ENCODE assay signal across 16 cellular contexts in the genomic region with DNA sequence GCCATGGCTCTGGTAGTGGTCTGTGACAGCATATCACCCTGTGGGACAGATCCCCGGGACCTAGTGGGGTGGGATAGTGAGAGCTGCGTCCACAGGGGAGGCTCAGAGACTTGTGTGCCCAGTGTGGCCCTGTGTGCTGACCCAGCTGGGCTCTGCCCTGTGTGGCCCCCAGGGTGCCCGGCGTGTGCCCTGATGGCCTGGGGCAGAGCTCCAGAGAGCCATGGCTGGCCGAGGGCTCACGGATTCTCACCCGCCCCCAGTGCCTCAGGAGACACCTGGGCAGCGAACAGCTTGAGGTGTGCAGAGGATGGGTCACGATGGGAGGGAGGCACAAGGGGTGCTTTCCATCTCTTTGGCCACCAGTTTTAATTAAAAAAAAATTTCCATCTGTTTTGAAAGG. TPM values are rescaled to one million over a fixed set of nuclear protein-coding genes. Genes with fewer than 3 reads are reported as not detected.
DNase-seq lines count a peak whose midpoint lies in the region; ATAC-seq and TF ChIP-seq lines count a peak whose summit lies in the region.
"Had no signal": no experiment of that assay in that cellular context is flagged by ENCODE, and none has a peak within 500 bp of the region (broad histone marks: within the 10 kb centered on the region; RNA-seq: fewer than 3 reads in every experiment).

No MANE protein-coding gene starts in this region.

- H3K27me3 Mint-ChIP-seq in HFFc6 (ENCODE audit: insufficient read depth) (peaks cover 21% of the 10 kb centered on the region), endothelial cell (ENCODE audit: unreplicated experiment) (peaks cover 3% of the 10 kb centered on the region)

- H3K4me1 Mint-ChIP-seq in HFFc6 (ENCODE audit: low read depth) (no peaks in the 10 kb centered on the region), endothelial cell (ENCODE audit: unreplicated experiment) (peaks cover 33% of the 10 kb centered on the region)

- H3K79me2 ChIP-seq in osteoblast (ENCODE audit: insufficient read depth, low read length), result peaks cover 4% of the 10 kb centered on the region

- CTCF ChIA-PET in Panc1 (lab: Charles Lee), result no interaction called here

- peaks cover 0 to 34% (median 9%) of the 10 kb centered on the region in 11 experiments; a peak in 11 of 22 replicates for H3K36me3 ChIP-seq in BLaER1 treated with 17β-estradiol and CSF1 and Interleukin-3, amounts not matched to agents 10 nM and 100 nM
- no peaks in the 10 kb centered on the region for H3K36me3 ChIP-seq in Panc1 (ENCODE audit: control insufficient read depth, insufficient read depth, low read length)
- no peaks in the 10 kb centered on the region for H3K36me3 ChIP-seq in esophagus muscularis mucosa
- no peaks in the 10 kb centered on the region for H3K36me3 ChIP-seq in osteoblast (ENCODE audit: insufficient read depth, low read length)
- H3K36me3 ChIP-seq: HAP-1 had no signal

- no peaks in the 10 kb centered on the region for H3K36me3 Mint-ChIP-seq in HFFc6 (ENCODE audit: low read depth)
- H3K36me3 Mint-ChIP-seq in endothelial cell (ENCODE audit: low read depth, unreplicated experiment), result peaks cover 6% of the 10 kb centered on the region
- H3K36me3 Mint-ChIP-seq: CD8-positive, alpha-beta T cell had no signal

- H3K9ac ChIP-seq in BLaER1 treated with 17β-estradiol and CSF1 and Interleukin-3, amounts not matched to agents 10 nM and 100 nM, result peak overlapping the region in 6 of 11 experiments; percentile 9 to 49 (median 34); a peak in 7 of 22 replicates

- TF ChIP-seq EP300 in esophagus muscularis mucosa (IDR thresholded peaks at IDR 0.05), result no peak

- BruUV-seq in Panc1 (replicated peaks; lab: Mats Ljungman, UMichigan), result no TSS peak

- TF ChIP-seq CTCF in Panc1 (IDR thresholded peaks at IDR 0.05) (no peak), esophagus muscularis mucosa (IDR thresholded peaks at IDR 0.05) (no peak), osteoblast (IDR thresholded peaks at IDR 0.05; ENCODE audit: extremely low read depth, low read depth, low read length) (no peak), HFFc6 (IDR thresholded peaks at IDR 0.05) (no peak), endothelial cell (IDR thresholded peaks at IDR 0.05; ENCODE audit: unreplicated experiment) (no peak)

- H3K4me2 ChIP-seq in BLaER1 treated with 17β-estradiol and CSF1 and Interleukin-3, amounts not matched to agents 10 nM and 100 nM, result peak overlapping the region; percentile 13 to 96 (median 89); a peak in 19 of 22 replicates
- no peak overlapping the region for H3K4me2 ChIP-seq in osteoblast (ENCODE audit: insufficient read depth, low read length)

- TF ChIP-seq POLR2A in esophagus muscularis mucosa (IDR thresholded peaks at IDR 0.05; ENCODE audit: low read depth), result no peak

- in situ Hi-C loops in Panc1 (cut with HindIII; ENCODE audit: low pct_unique_long_range_greater_than_20kb, low sequenced_read_pairs), result no loop called here

- H3K4me3 Mint-ChIP-seq in HFFc6 (no peak overlapping the region), endothelial cell (ENCODE audit: unreplicated experiment) (no peak overlapping the region)
- H3K4me3 Mint-ChIP-seq: CD8-positive, alpha-beta T cell had no signal

- no peaks in the 10 kb centered on the region for H3K9me3 Mint-ChIP-seq in HFFc6
- H3K9me3 Mint-ChIP-seq in endothelial cell (ENCODE audit: unreplicated experiment), result no peaks in the 10 kb centered on the region
- H3K9me3 Mint-ChIP-seq: CD8-positive, alpha-beta T cell had no signal

- H3K27ac Mint-ChIP-seq in HFFc6 (no peak overlapping the region), endothelial cell (ENCODE audit: unreplicated experiment) (no peak overlapping the region)
- H3K27ac Mint-ChIP-seq: CD8-positive, alpha-beta T cell had no signal

- H4K20me1 ChIP-seq in BLaER1 treated with 17β-estradiol and CSF1 and Interleukin-3, amounts not matched to agents 10 nM and 100 nM, result peaks cover 63 to 100% (median 96%) of the 10 kb centered on the region in 11 experiments; a peak in 20 of 22 replicates
- H4K20me1 ChIP-seq in osteoblast (ENCODE audit: insufficient read depth, low read length), result peaks cover 50% of the 10 kb centered on the region

- peak overlapping the region in 3 of 11 experiments; percentile 14 to 50 (median 49); a peak in 4 of 22 replicates for H3K27ac ChIP-seq in BLaER1 treated with 17β-estradiol and CSF1 and Interleukin-3, amounts not matched to agents 10 nM and 100 nM
- H3K27ac ChIP-seq in Panc1 (ENCODE audit: low read length) (peak overlapping the region; percentile 52), esophagus muscularis mucosa (replicated peaks in 1 of 4) (peak overlapping the region in 3 of 4 donors; percentile 12 to 28 (median 13)), osteoblast (ENCODE audit: low read depth, low read length) (no peak overlapping the region)
- H3K27ac ChIP-seq: C4-2B, HL-60 had no signal

- intact Hi-C loops in Panc1 (cut with micrococcal nuclease; ENCODE audit: unreplicated experiment), result no loop called here
- intact Hi-C loops in esophagus muscularis mucosa (cut with DNase I), result no loop called here

- POLR2A ChIA-PET in Panc1 (lab: Charles Lee), result interaction anchor here (0.6 kb wide), 1 partner anchor 85 kb away, joined by 3 read pairs; no protein-coding TSS in a partner anchor

- no peak overlapping the region for H3K4me3 ChIP-seq in BLaER1 treated with 17β-estradiol and CSF1 and Interleukin-3, amounts not matched to agents 10 nM and 100 nM
- H3K4me3 ChIP-seq in Panc1 (ENCODE audit: low read depth in 2 of 2, low read length in 2 of 2) (no peak overlapping the region), esophagus muscularis mucosa (no peak overlapping the region), osteoblast (ENCODE audit: insufficient read depth, low read length) (no peak overlapping the region)
- H3K4me3 ChIP-seq: HAP-1 had no signal

- no peaks in the 10 kb centered on the region for H3K9me3 ChIP-seq in BLaER1 treated with 17β-estradiol and CSF1 and Interleukin-3, amounts not matched to agents 10 nM and 100 nM (replicated peaks in 1 of 11)
- H3K9me3 ChIP-seq in Panc1 (ENCODE audit: control insufficient read depth, insufficient read depth, low read depth, low read length) (no peaks in the 10 kb centered on the region), esophagus muscularis mucosa (no peaks in the 10 kb centered on the region), osteoblast (ENCODE audit: low read depth, low read length) (no peaks in the 10 kb centered on the region)
- H3K9me3 ChIP-seq: HAP-1 had no signal

- ATAC-seq in Panc1, result no peak
- ATAC-seq: CD8-positive, alpha-beta T cell had no signal

- DNase-seq in Panc1 (ENCODE audit: low read depth, low spot score), result no peak
- no peak for DNase-seq in esophagus muscularis mucosa (ENCODE audit: extremely low spot score)
- DNase-seq in osteoblast (ENCODE audit: insufficient read length, low spot score, missing footprints), result peak; percentile 47
- DNase-seq in NCI-H1105 treated with DMSO at 0.1 percent for 48 hours (lab: John Stamatoyannopoulos, UW), result no peak
- DNase-seq in HFFc6, result no peak
- no peak for DNase-seq in endothelial cell (ENCODE audit: low spot score)
- DNase-seq: ACHN; CD8-positive, alpha-beta T cell; COR-L47; DND-41; GF-D8; KBM-7 had no signal

- no peak overlapping the region for H2AFZ ChIP-seq in osteoblast (ENCODE audit: low read length)

- peaks cover 0 to 31% (median 0%) of the 10 kb centered on the region in 11 experiments; a peak in 4 of 22 replicates for H3K27me3 ChIP-seq in BLaER1 treated with 17β-estradiol and CSF1 and Interleukin-3, amounts not matched to agents 10 nM and 100 nM
- no peaks in the 10 kb centered on the region for H3K27me3 ChIP-seq in Panc1 (ENCODE audit: control insufficient read depth, insufficient read depth, low read length)
- H3K27me3 ChIP-seq in esophagus muscularis mucosa, result no peaks in the 10 kb centered on the region
- H3K27me3 ChIP-seq in osteoblast (ENCODE audit: insufficient read depth, low read length), result no peaks in the 10 kb centered on the region

- H3K4me1 ChIP-seq in BLaER1 treated with 17β-estradiol and CSF1 and Interleukin-3, amounts not matched to agents 10 nM and 100 nM, result peaks cover 57 to 98% (median 84%) of the 10 kb centered on the region in 10 experiments
- H3K4me1 ChIP-seq in Panc1 (ENCODE audit: control insufficient read depth, insufficient read depth, low read length), result peaks cover 73% of the 10 kb centered on the region
- H3K4me1 ChIP-seq in esophagus muscularis mucosa, result peaks cover 72 to 85% (median 83%) of the 10 kb centered on the region in 4 donors
- H3K4me1 ChIP-seq in osteoblast (ENCODE audit: insufficient read depth, low read length), result no peaks in the 10 kb centered on the region

- WGBS in esophagus muscularis mucosa, result 90% methylated on average over 3 of the region's 9 CpGs

RNA-seq across cellular contexts. Expression of gene LRP5, which starts 11.8 kb away (rescaled TPM):
- 171 TPM for total RNA-seq in Panc1 (2021; ENCODE audit: unreplicated experiment)
- 357 TPM for polyA plus RNA-seq in Panc1 (2012; ENCODE audit: insufficient read length)
- 10 to 100 TPM; 34.0 to 78.4 (median 56.2) TPM for total RNA-seq in esophagus muscularis mucosa
- total RNA-seq in osteoblast, result 16.3 and 18.6 TPM in 2 replicates
- 10 to 100 TPM in 2 of 6 experiments, 1 to 10 TPM in 4; 2.5 to 14.9 (median 3.8) TPM for total RNA-seq in HFFc6 (2021; fragmentation: NEBNext Ultra II Directional; extraction: Animal tissue kit (Norgen Biotek cat#: 25700))
- total RNA-seq in endothelial cell (ENCODE audit: unreplicated experiment), result 72.3 TPM

RNA-seq across cellular contexts. Expression of gene C11orf24, which starts 52.5 kb away (rescaled TPM):
- total RNA-seq in Panc1 (2021; ENCODE audit: unreplicated experiment), result 53.1 TPM
- polyA plus RNA-seq in Panc1 (2012; ENCODE audit: insufficient read length), result 48.1 TPM
- total RNA-seq in esophagus muscularis mucosa, result 10 to 100 TPM; 27.0 to 41.5 (median 31.5) TPM
- total RNA-seq in osteoblast, result 37.7 and 40.5 TPM in 2 replicates
- 100 to 1,000 TPM in 3 of 6 experiments, 10 to 100 TPM in 3; 88.4 to 126 (median 101) TPM for total RNA-seq in HFFc6 (2021; fragmentation: NEBNext Ultra II Directional; extraction: Animal tissue kit (Norgen Biotek cat#: 25700))
- total RNA-seq in endothelial cell (ENCODE audit: unreplicated experiment), result 9.4 TPM
